In the genomic region with DNA sequence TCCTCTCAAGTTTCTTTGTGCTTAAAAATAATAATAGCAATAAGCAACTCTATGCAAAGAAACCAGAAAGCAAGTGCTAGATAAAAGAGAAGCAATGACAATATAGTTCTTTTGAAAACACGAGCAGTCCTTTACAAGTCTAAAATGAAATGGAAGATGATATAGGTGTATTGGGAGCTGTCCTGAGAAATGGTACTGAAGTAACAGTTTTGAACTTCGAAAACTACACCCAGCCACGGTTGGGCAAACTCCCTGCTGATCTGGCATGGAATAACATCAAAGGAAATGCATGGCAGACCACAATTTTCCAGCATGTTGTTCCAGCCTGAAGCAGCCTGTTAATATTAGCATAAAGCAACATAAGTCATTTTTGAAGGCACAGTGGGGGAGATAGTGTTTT, we compare ENCODE assay signal across 25 cellular contexts.
DNase-seq lines count a peak whose midpoint lies in the region; ATAC-seq, FAIRE-seq and TF ChIP-seq lines count a peak whose summit lies in the region.
"Had no signal": no experiment of that assay in that cellular context is flagged by ENCODE, and none has a peak within 500 bp of the region (broad histone marks: within the 10 kb centered on the region; RNA-seq: fewer than 3 reads in every experiment).

No MANE protein-coding gene starts in this region.

- H3K27me3 ChIP-seq in GM12878 (replicated peaks in 1 of 2; ENCODE audit: control insufficient read depth in 2 of 2, insufficient read depth in 2 of 2, low read length in 1 of 2), result no peaks in the 10 kb centered on the region
- H3K27me3 ChIP-seq: BLaER1, SJSA1 had no signal

- TF ChIP-seq EP300 in GM12878 (IDR thresholded peaks at IDR 0.05; ENCODE audit: borderline replicate concordance in 1 of 2, control insufficient read depth in 1 of 2, low read depth in 2 of 2, low read length in 2 of 2), result no peak

- H3K4me3 ChIP-seq in GM12878, result no peak overlapping the region
- H3K4me3 ChIP-seq: BLaER1, PC-9, SJSA1 had no signal

- intact Hi-C loops in GM12878 (cut with micrococcal nuclease; ENCODE audit: unreplicated experiment), result no loop called here

- no peak for TF ChIP-seq RAD21 in GM12878 (IDR thresholded peaks at IDR 0.05; ENCODE audit: insufficient read depth, low read depth, low read length)

- BruUV-seq in GM12878 (replicated peaks; lab: Mats Ljungman, UMichigan), result no TSS peak

- no peak for TF ChIP-seq CTCF in GM12878 (IDR thresholded peaks at IDR 0.05 in 2 of 3, conservative IDR thresholded peaks at IDR 0.05 in 1 of 3; ENCODE audit: control insufficient read depth in 2 of 3, extremely low read depth in 1 of 3, insufficient read depth in 1 of 3, low read depth in 3 of 3, low read length in 3 of 3)

- peak; percentile 54 for DNase-seq in NCI-H2171 treated with DMSO at 0.1 percent for 48 hours (lab: John Stamatoyannopoulos, UW)
- DNase-seq in NCI-H2171 (lab: John Stamatoyannopoulos, UW), result no peak
- DNase-seq in NCI-H1694 treated with DMSO at 0.1 percent for 48 hours (lab: John Stamatoyannopoulos, UW), result peak; percentile 88
- DNase-seq in GM12878 (ENCODE audit: low read depth, low spot score), result no peak
- DNase-seq in renal cortical epithelial cell (ENCODE audit: low read depth), result peak; percentile 0
- DNase-seq in iPS-NIHi11 (ENCODE audit: low spot score), result no peak
- DNase-seq: 8988T; CD4-positive, CD25-positive, alpha-beta regulatory T cell; KG1; NCI-H1092; NCI-H1417 treated with DMSO at 0.1 percent for 48 hours; NCI-H187 treated with DMSO at 0.1 percent for 48 hours; NCI-H526 treated with DMSO at 0.1 percent for 48 hours; PC-9; Right ventricle myocardium superior; RPMI8226; T-helper 1 cell had no signal

- RAD21 ChIA-PET in GM12878 (lab: Charles Lee; ENCODE audit: unreplicated experiment), result no interaction called here

- H3K4me2 ChIP-seq in GM12878 (ENCODE audit: control insufficient read depth, insufficient read depth), result no peak overlapping the region
- H3K4me2 ChIP-seq: BLaER1, PC-9 had no signal

- no peaks in the 10 kb centered on the region for H3K79me2 ChIP-seq in GM12878 (ENCODE audit: control insufficient read depth, insufficient read depth, low read length)

- H3K9ac ChIP-seq in GM12878 (ENCODE audit: control insufficient read depth, insufficient read depth, low read length), result no peak overlapping the region
- H3K9ac ChIP-seq: BLaER1 had no signal

- no peaks in the 10 kb centered on the region for H3K4me1 ChIP-seq in GM12878 (ENCODE audit: control insufficient read depth, insufficient read depth, low read length)
- H3K4me1 ChIP-seq: BLaER1, SJSA1 had no signal

- WGBS in GM12878 (ENCODE audit: insufficient coverage, insufficient replicate concordance, low lambda C conversion rate, missing lambda C conversion rate), result 0% methylated on average over 3 of the region's 3 CpGs

- no peak overlapping the region for H3K27ac Mint-ChIP-seq in stimulated activated memory B cell treated with anti-CD40 and anti-IgM and Interleukin-4, amounts not matched to agents 10 μg/mL and 1 μg/mL and 100 μg/mL, for 72 hours
- H3K27ac Mint-ChIP-seq: CD4-positive, CD25-positive, alpha-beta regulatory T cell had no signal

- no peaks in the 10 kb centered on the region for H3K27me3 Mint-ChIP-seq in stimulated activated memory B cell treated with anti-CD40 and anti-IgM and Interleukin-4, amounts not matched to agents 10 μg/mL and 1 μg/mL and 100 μg/mL, for 72 hours
- H3K27me3 Mint-ChIP-seq: CD4-positive, CD25-positive, alpha-beta regulatory T cell had no signal

- no peak for FAIRE-seq in GM12878 (lab: Jason Lieb, UNC)
- FAIRE-seq: G401.6, GM12891, GM19239, H54 had no signal

- TF ChIP-seq POLR2A in GM12878 (IDR thresholded peaks at IDR 0.05; ENCODE audit: low read depth, low read length), result no peak

- peaks cover 2% of the 10 kb centered on the region for H3K9me3 Mint-ChIP-seq in stimulated activated memory B cell treated with anti-CD40 and anti-IgM and Interleukin-4, amounts not matched to agents 10 μg/mL and 1 μg/mL and 100 μg/mL, for 72 hours

- ATAC-seq in GM12878 (no peak), esophagus mucosa (no peak)
- no peak for ATAC-seq in stimulated activated memory B cell treated with anti-CD40 and anti-IgM and Interleukin-4, amounts not matched to agents 10 μg/mL and 1 μg/mL and 100 μg/mL, for 72 hours

- H4K20me1 ChIP-seq in GM12878 (ENCODE audit: control insufficient read depth, insufficient read depth), result no peaks in the 10 kb centered on the region
- H4K20me1 ChIP-seq: BLaER1 had no signal

- no peak overlapping the region for H3K4me3 Mint-ChIP-seq in stimulated activated memory B cell treated with anti-CD40 and anti-IgM and Interleukin-4, amounts not matched to agents 10 μg/mL and 1 μg/mL and 100 μg/mL, for 72 hours
- H3K4me3 Mint-ChIP-seq: CD4-positive, CD25-positive, alpha-beta regulatory T cell had no signal

- no peaks in the 10 kb centered on the region for H3K4me1 Mint-ChIP-seq in stimulated activated memory B cell treated with anti-CD40 and anti-IgM and Interleukin-4, amounts not matched to agents 10 μg/mL and 1 μg/mL and 100 μg/mL, for 72 hours
- H3K4me1 Mint-ChIP-seq: CD4-positive, CD25-positive, alpha-beta regulatory T cell had no signal

- POLR2A ChIA-PET in GM12878 (lab: Charles Lee), result no interaction called here

- SMC1A ChIA-PET in GM12878 (lab: Charles Lee; ENCODE audit: uncharacterized antibody, unreplicated experiment), result no interaction called here

- no peak overlapping the region for H2AFZ ChIP-seq in GM12878 (ENCODE audit: control insufficient read depth, low read depth, low read length)
- H2AFZ ChIP-seq: PC-9 had no signal

- no peak overlapping the region for H3K27ac ChIP-seq in GM12878 (ENCODE audit: control insufficient read depth, insufficient read depth)
- H3K27ac ChIP-seq: BLaER1, PC-9, SJSA1 had no signal

- CTCF ChIA-PET in GM12878 (lab: Yijun Ruan, JAX), result no interaction called here

- in situ Hi-C loops in GM12878 (cut with MboI), result no loop called here

- no peaks in the 10 kb centered on the region for H3K36me3 ChIP-seq in GM12878 (ENCODE audit: control insufficient read depth in 2 of 2, insufficient read depth in 2 of 2, low read length in 1 of 2)
- H3K36me3 ChIP-seq: BLaER1, SJSA1 had no signal

- no peaks in the 10 kb centered on the region for H3K9me3 ChIP-seq in GM12878 (replicated peaks; ENCODE audit: control insufficient read depth, insufficient read depth, low read length)
- H3K9me3 ChIP-seq: BLaER1, SJSA1 had no signal

- no peaks in the 10 kb centered on the region for H3K36me3 Mint-ChIP-seq in stimulated activated memory B cell treated with anti-CD40 and anti-IgM and Interleukin-4, amounts not matched to agents 10 μg/mL and 1 μg/mL and 100 μg/mL, for 72 hours
- H3K36me3 Mint-ChIP-seq: CD4-positive, CD25-positive, alpha-beta regulatory T cell had no signal

TF ChIP-seq in GM12878, 131 proteins besides CTCF, POLR2A, EP300 and RAD21:
- TF ChIP-seq BMI1 (IDR thresholded peaks at IDR 0.05; ENCODE audit: borderline replicate concordance) (no peak), SUZ12 (IDR thresholded peaks at IDR 0.05; ENCODE audit: unreplicated experiment) (no peak)
- TF ChIP-seq, protein P1, sequence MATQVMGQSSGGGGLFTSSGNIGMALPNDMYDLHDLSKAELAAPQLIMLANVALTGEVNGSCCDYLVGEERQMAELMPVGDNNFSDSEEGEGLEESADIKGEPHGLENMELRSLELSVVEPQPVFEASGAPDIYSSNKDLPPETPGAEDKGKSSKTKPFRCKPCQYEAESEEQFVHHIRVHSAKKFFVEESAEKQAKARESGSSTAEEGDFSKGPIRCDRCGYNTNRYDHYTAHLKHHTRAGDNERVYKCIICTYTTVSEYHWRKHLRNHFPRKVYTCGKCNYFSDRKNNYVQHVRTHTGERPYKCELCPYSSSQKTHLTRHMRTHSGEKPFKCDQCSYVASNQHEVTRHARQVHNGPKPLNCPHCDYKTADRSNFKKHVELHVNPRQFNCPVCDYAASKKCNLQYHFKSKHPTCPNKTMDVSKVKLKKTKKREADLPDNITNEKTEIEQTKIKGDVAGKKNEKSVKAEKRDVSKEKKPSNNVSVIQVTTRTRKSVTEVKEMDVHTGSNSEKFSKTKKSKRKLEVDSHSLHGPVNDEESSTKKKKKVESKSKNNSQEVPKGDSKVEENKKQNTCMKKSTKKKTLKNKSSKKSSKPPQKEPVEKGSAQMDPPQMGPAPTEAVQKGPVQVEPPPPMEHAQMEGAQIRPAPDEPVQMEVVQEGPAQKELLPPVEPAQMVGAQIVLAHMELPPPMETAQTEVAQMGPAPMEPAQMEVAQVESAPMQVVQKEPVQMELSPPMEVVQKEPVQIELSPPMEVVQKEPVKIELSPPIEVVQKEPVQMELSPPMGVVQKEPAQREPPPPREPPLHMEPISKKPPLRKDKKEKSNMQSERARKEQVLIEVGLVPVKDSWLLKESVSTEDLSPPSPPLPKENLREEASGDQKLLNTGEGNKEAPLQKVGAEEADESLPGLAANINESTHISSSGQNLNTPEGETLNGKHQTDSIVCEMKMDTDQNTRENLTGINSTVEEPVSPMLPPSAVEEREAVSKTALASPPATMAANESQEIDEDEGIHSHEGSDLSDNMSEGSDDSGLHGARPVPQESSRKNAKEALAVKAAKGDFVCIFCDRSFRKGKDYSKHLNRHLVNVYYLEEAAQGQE (IDR thresholded peaks at IDR 0.05; ENCODE audit: low read depth, low read length), result peak; percentile 65; the same call in 1 of the 2 replicates

Comparison
In these comparisons a context has a peak if more than half of its experiments do, and no peak if none do; other contexts are left out.
1. DNase-seq: peak in NCI-H2171 treated with DMSO at 0.1 percent for 48 hours (single experiment), NCI-H1694 treated with DMSO at 0.1 percent for 48 hours (single experiment) and renal cortical epithelial cell (single experiment); none in NCI-H2171 (single experiment), GM12878 (single experiment) and iPS-NIHi11 (single experiment).